ENCODE assay signal across 21 cellular contexts in genomic region chr14:58702466-58703148, GRCh38.
"Had no signal": no experiment of that assay in that cellular context is flagged by ENCODE, and none has a peak within 500 bp of the region (broad histone marks: within the 10 kb centered on the region; RNA-seq: fewer than 3 reads in every experiment).

No MANE protein-coding gene starts in this region.

- H3K27ac Mint-ChIP-seq: activated CD4-positive, alpha-beta memory T cell treated with anti-CD3 and anti-CD28 coated beads, Interleukin-2, amount 10 ng/mL, durations not matched to agents 7 days and 5 days; activated CD4-positive, alpha-beta T cell treated with anti-CD3 and anti-CD28 coated beads, Interleukin-2, amount 10 ng/mL, durations not matched to agents 7 days and 5 days; activated naive CD4-positive, alpha-beta T cell treated with anti-CD3 and anti-CD28 coated beads, Interleukin-2, amount 50 U/mL, for 24 hours; T-helper 1 cell treated with Interleukin-12 subunit alpha and Interleukin-12 subunit beta and Interleukin-4 antibody, amounts not matched to agents 30 μg/mL and 1 μg/mL, for 36 hours had no signal

- H3K27me3 Mint-ChIP-seq: activated naive CD4-positive, alpha-beta T cell treated with anti-CD3 and anti-CD28 coated beads, Interleukin-2, amount 50 U/mL, for 24 hours had no signal

- H3K4me3 Mint-ChIP-seq: activated CD4-positive, alpha-beta memory T cell treated with anti-CD3 and anti-CD28 coated beads, Interleukin-2, amount 10 ng/mL, durations not matched to agents 7 days and 5 days; activated CD4-positive, alpha-beta T cell treated with anti-CD3 and anti-CD28 coated beads, Interleukin-2, amount 10 ng/mL, durations not matched to agents 7 days and 5 days; activated naive CD4-positive, alpha-beta T cell treated with anti-CD3 and anti-CD28 coated beads, Interleukin-2, amount 50 U/mL, for 24 hours; T-helper 1 cell treated with Interleukin-12 subunit alpha and Interleukin-12 subunit beta and Interleukin-4 antibody, amounts not matched to agents 30 μg/mL and 1 μg/mL, for 36 hours had no signal

- H3K27ac ChIP-seq: body of pancreas, Peyer's patch, RWPE1, SJCRH30 had no signal

- H3K9me3 ChIP-seq: ascending aorta, body of pancreas, Peyer's patch, SJCRH30 had no signal

- DNase-seq: activated CD4-positive, alpha-beta memory T cell treated with anti-CD3 and anti-CD28 coated beads, Interleukin-2, amount 10 ng/mL, durations not matched to agents 7 days and 5 days; activated CD4-positive, alpha-beta T cell treated with anti-CD3 and anti-CD28 coated beads, Interleukin-2, amount 10 ng/mL, durations not matched to agents 7 days and 5 days; activated effector memory CD4-positive, alpha-beta T cell treated with Interleukin-2 at 50 U/mL for 16 hours; activated naive CD4-positive, alpha-beta T cell; activated T-cell treated with anti-CD3 and anti-CD28 coated beads for 4 hours; body of pancreas; cerebellar nuclear complex; KG1; NCI-H1048; NCI-H146; NCI-H187 treated with DMSO at 0.1 percent for 48 hours; NCI-H2081 treated with DMSO at 0.1 percent for 48 hours; NCI-H524; Right ventricle myocardium superior; SJCRH30 had no signal

- ATAC-seq: activated CD4-positive, CD25-positive, alpha-beta regulatory T cell treated with anti-CD3 and anti-CD28 coated beads, Interleukin-2, amount 50 U/mL, for 24 hours; body of pancreas had no signal

- H3K4me1 Mint-ChIP-seq: activated CD4-positive, alpha-beta memory T cell treated with anti-CD3 and anti-CD28 coated beads, Interleukin-2, amount 10 ng/mL, durations not matched to agents 7 days and 5 days; activated CD4-positive, alpha-beta T cell treated with anti-CD3 and anti-CD28 coated beads, Interleukin-2, amount 10 ng/mL, durations not matched to agents 7 days and 5 days; activated naive CD4-positive, alpha-beta T cell treated with anti-CD3 and anti-CD28 coated beads, Interleukin-2, amount 50 U/mL, for 24 hours had no signal

- H3K27me3 ChIP-seq: ascending aorta, body of pancreas, Peyer's patch, SJCRH30 had no signal

- H3K9me3 Mint-ChIP-seq: activated CD4-positive, alpha-beta memory T cell treated with anti-CD3 and anti-CD28 coated beads, Interleukin-2, amount 10 ng/mL, durations not matched to agents 7 days and 5 days; activated CD4-positive, alpha-beta T cell treated with anti-CD3 and anti-CD28 coated beads, Interleukin-2, amount 10 ng/mL, durations not matched to agents 7 days and 5 days; activated naive CD4-positive, alpha-beta T cell treated with anti-CD3 and anti-CD28 coated beads, Interleukin-2, amount 50 U/mL, for 24 hours; T-helper 1 cell treated with Interleukin-12 subunit alpha and Interleukin-12 subunit beta and Interleukin-4 antibody, amounts not matched to agents 30 μg/mL and 1 μg/mL, for 36 hours had no signal
